In the genomic region with DNA sequence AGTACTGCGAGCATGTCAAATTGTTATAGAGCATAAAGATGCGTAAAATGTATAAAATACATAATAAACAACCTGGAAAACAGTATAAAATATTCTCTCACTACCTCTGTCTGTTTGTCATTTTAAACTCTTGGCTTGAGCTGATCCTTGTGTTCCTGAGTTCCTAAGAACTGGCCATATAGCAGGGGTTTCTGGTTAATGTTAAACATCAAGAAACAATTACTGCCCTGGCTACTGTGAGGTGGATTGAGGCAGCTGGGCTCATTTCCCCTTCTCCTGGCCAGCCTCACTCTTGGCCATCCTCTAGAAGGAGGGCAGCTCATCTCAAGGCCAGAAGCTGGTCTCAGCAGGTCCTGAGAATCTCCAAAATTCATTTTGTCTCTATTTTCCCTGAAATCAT, we compare ENCODE assay signal across 31 cellular contexts.
"Had no signal": no experiment of that assay in that cellular context is flagged by ENCODE, and none has a peak within 500 bp of the region (broad histone marks: within the 10 kb centered on the region; RNA-seq: fewer than 3 reads in every experiment).

No MANE protein-coding gene starts in this region.

- H3K27ac ChIP-seq: adrenal gland, body of pancreas, esophagus muscularis mucosa, foreskin keratinocyte, gastrocnemius medialis, WERI-Rb-1 had no signal

- DNase-seq: activated B cell treated with CpG ODN at 0.5 μM for 24 hours; activated CD4-positive, alpha-beta memory T cell treated with anti-CD3 and anti-CD28 coated beads for 36 hours; activated CD4-positive, alpha-beta T cell treated with anti-CD3 and anti-CD28 coated beads for 48 hours; activated CD8-positive, alpha-beta memory T cell treated with anti-CD3 and anti-CD28 coated beads, Interleukin-2, amount 10 ng/mL, durations not matched to agents 7 days and 5 days; activated CD8-positive, alpha-beta memory T cell treated with anti-CD3 and anti-CD28 coated beads, Interleukin-2, amount 50 U/mL, for 4 hours; activated CD8-positive, alpha-beta T cell treated with anti-CD3 and anti-CD28 coated beads, Interleukin-2, amount 10 ng/mL, durations not matched to agents 7 days and 5 days; activated effector memory CD4-positive, alpha-beta T cell treated with anti-CD3 and anti-CD28 coated beads, Interleukin-2, amount 50 U/mL, for 16 hours; activated naive CD4-positive, alpha-beta T cell treated with anti-CD3 and anti-CD28 coated beads for 36 hours; activated naive CD8-positive, alpha-beta T cell treated with anti-CD3 and anti-CD28 coated beads for 36 hours; activated naive CD8-positive, alpha-beta T cell treated with anti-CD3 and anti-CD28 coated beads, Interleukin-2, amount 50 U/mL, for 24 hours; activated T-cell treated with anti-CD3 and anti-CD28 coated beads, Interleukin-2, amount 50 U/mL, for 1 hour; activated T-cell treated with anti-CD3 and anti-CD28 coated beads, Interleukin-2, amount 50 U/mL, for 48 hours; adrenal gland; amygdala; aorta; body of pancreas; caudate nucleus; cortex of kidney; dermis blood vessel endothelial cell; effector CD4-positive, alpha-beta T cell; effector memory CD8-positive, alpha-beta T cell; erythroblast; foreskin keratinocyte; gastrocnemius medialis; glutamatergic neuron; T-helper 1 cell; T-helper 17 cell; T1000; WERI-Rb-1 had no signal

- H3K36me3 ChIP-seq: adrenal gland, esophagus muscularis mucosa, gastrocnemius medialis, WERI-Rb-1 had no signal

- H3K27me3 ChIP-seq: adrenal gland, body of pancreas, esophagus muscularis mucosa, gastrocnemius medialis had no signal

- H3K4me3 ChIP-seq: adrenal gland, body of pancreas, esophagus muscularis mucosa, gastrocnemius medialis had no signal

- ATAC-seq: activated CD4-positive, CD25-positive, alpha-beta regulatory T cell treated with anti-CD3 and anti-CD28 coated beads, Interleukin-2, amount 50 U/mL, for 24 hours; activated CD8-positive, alpha-beta memory T cell treated with anti-CD3 and anti-CD28 coated beads, Interleukin-2, amount 10 ng/mL, durations not matched to agents 7 days and 5 days; activated CD8-positive, alpha-beta T cell treated with anti-CD3 and anti-CD28 coated beads, Interleukin-2, amount 10 ng/mL, durations not matched to agents 7 days and 5 days; activated naive CD8-positive, alpha-beta T cell treated with anti-CD3 and anti-CD28 coated beads, Interleukin-2, amount 50 U/mL, for 24 hours; body of pancreas; effector memory CD8-positive, alpha-beta T cell; foreskin keratinocyte; gastrocnemius medialis; T-helper 17 cell had no signal

- H3K9me3 ChIP-seq: adrenal gland, body of pancreas, esophagus muscularis mucosa, gastrocnemius medialis had no signal

- H3K4me1 ChIP-seq: adrenal gland, body of pancreas, foreskin keratinocyte, gastrocnemius medialis had no signal
